Comparison of ENCODE assay signal across 24 cellular contexts in genomic region chr5:180101451-180102105, GRCh38.
"Had no signal": no experiment of that assay in that cellular context is flagged by ENCODE, and none has a peak within 500 bp of the region (broad histone marks: within the 10 kb centered on the region; RNA-seq: fewer than 3 reads in every experiment).

No MANE protein-coding gene starts in this region.

- H2AFZ ChIP-seq: hepatocyte had no signal

- DNase-seq: activated CD4-positive, alpha-beta T cell treated with anti-CD3 and anti-CD28 coated beads for 36 hours; activated T-cell treated with anti-CD3 and anti-CD28 coated beads, Interleukin-2, amount 50 U/mL, for 1 hour; anterior cingulate cortex; colonic mucosa; effector memory CD4-positive, alpha-beta T cell; islet precursor cell; left colon; mesendoderm; nucleus accumbens; pancreas; psoas muscle; stimulated activated CD4-positive, alpha-beta T cell treated with anti-CD3 and anti-CD28 coated beads, Interleukin-15, amount 100 ng/mL, for 24 hours; stimulated activated naive CD4-positive, alpha-beta T cell treated with Interleukin-2 at 50 U/mL for 16 hours; T-helper 2 cell had no signal

- H3K27ac ChIP-seq: colonic mucosa, dorsolateral prefrontal cortex, hepatocyte, pancreas, psoas muscle, vagina had no signal

- H3K4me1 ChIP-seq: colonic mucosa, pancreas, psoas muscle, vagina had no signal

- H3K79me2 ChIP-seq: hepatocyte had no signal

- ATAC-seq: activated CD4-positive, alpha-beta T cell treated with anti-CD3 and anti-CD28 coated beads for 36 hours; activated T-helper 17 cell treated with anti-CD3 and anti-CD28 coated beads, Interleukin-2, amount 50 U/mL, for 72 hours; left colon; mucosa of descending colon; pancreas; psoas muscle; WTC11 had no signal

- FAIRE-seq: bronchial epithelial cell, frontal cortex, pancreas had no signal

- H3K4me3 ChIP-seq: colonic mucosa, dorsolateral prefrontal cortex, hepatocyte, lung, mucosa of descending colon, pancreas, psoas muscle, smooth muscle cell, vagina had no signal

- H3K4me2 ChIP-seq: hepatocyte, smooth muscle cell had no signal

- H3K27me3 ChIP-seq: colonic mucosa, dorsolateral prefrontal cortex, hepatocyte, pancreas, vagina had no signal

- H3K36me3 ChIP-seq: colonic mucosa, pancreas, vagina had no signal

- H3K9me3 ChIP-seq: colonic mucosa, mucosa of descending colon, pancreas, vagina had no signal
